In genomic region chr1:97500696-97501297, GRCh38 we compare ENCODE assay signal across 35 cellular contexts.
DNase-seq lines count a peak whose midpoint lies in the region; ATAC-seq and TF ChIP-seq lines count a peak whose summit lies in the region.
"Had no signal": no experiment of that assay in that cellular context is flagged by ENCODE, and none has a peak within 500 bp of the region (broad histone marks: within the 10 kb centered on the region; RNA-seq: fewer than 3 reads in every experiment).

No MANE protein-coding gene starts in this region.

- no peak for ATAC-seq in GM18520 (IDR thresholded peaks at IDR 0.05; ENCODE audit: unreplicated experiment)
- no peak for ATAC-seq in HG02610 (IDR thresholded peaks at IDR 0.05; ENCODE audit: unreplicated experiment)
- ATAC-seq in activated naive CD8-positive, alpha-beta T cell treated with anti-CD3 and anti-CD28 coated beads, Interleukin-2, amount 50 U/mL, for 24 hours, result no peak
- ATAC-seq: activated CD4-positive, CD25-positive, alpha-beta regulatory T cell treated with anti-CD3 and anti-CD28 coated beads, Interleukin-2, amount 50 U/mL, for 24 hours; activated T-cell treated with anti-CD3 and anti-CD28 coated beads, Interleukin-2, amount 50 U/mL, for 72 hours; heart right ventricle; PC-3; stimulated activated naive B cell treated with anti-CD40 and anti-IgM and Interleukin-4, amounts not matched to agents 10 μg/mL and 1 μg/mL and 100 μg/mL, for 72 hours; T-helper 17 cell had no signal

- no peaks in the 10 kb centered on the region for H3K36me3 Mint-ChIP-seq in progenitor cell of endocrine pancreas (ENCODE audit: insufficient read depth)
- H3K36me3 Mint-ChIP-seq in activated naive CD8-positive, alpha-beta T cell treated with anti-CD3 and anti-CD28 coated beads, Interleukin-2, amount 50 U/mL, for 24 hours (ENCODE audit: low read depth), result peaks cover 7% of the 10 kb centered on the region

- TF ChIP-seq CTCF in dorsolateral prefrontal cortex (IDR thresholded peaks at IDR 0.05 in 54 of 56, conservative IDR thresholded peaks at IDR 0.05 in 2 of 56; ENCODE audit: low read depth in 1 of 56, partially characterized antibody in 56 of 56) (peak in 1 of 56 donors; percentile 13), progenitor cell of endocrine pancreas (IDR thresholded peaks at IDR 0.05; ENCODE audit: unreplicated experiment) (no peak)

- H3K27me3 Mint-ChIP-seq in progenitor cell of endocrine pancreas, result no peaks in the 10 kb centered on the region
- no peaks in the 10 kb centered on the region for H3K27me3 Mint-ChIP-seq in activated naive CD8-positive, alpha-beta T cell treated with anti-CD3 and anti-CD28 coated beads, Interleukin-2, amount 50 U/mL, for 24 hours
- H3K27me3 Mint-ChIP-seq: stimulated activated naive B cell treated with anti-CD40 and anti-IgM and Interleukin-4, amounts not matched to agents 10 μg/mL and 1 μg/mL and 100 μg/mL, for 72 hours; T-helper 17 cell had no signal

- H3K27me3 ChIP-seq in dorsolateral prefrontal cortex, result no peaks in the 10 kb centered on the region
- H3K27me3 ChIP-seq: adrenal gland, BLaER1, brain microvascular endothelial cell, heart right ventricle, suprapubic skin had no signal

- H3K27ac Mint-ChIP-seq in progenitor cell of endocrine pancreas, result peak overlapping the region; percentile 1
- H3K27ac Mint-ChIP-seq in activated naive CD8-positive, alpha-beta T cell treated with anti-CD3 and anti-CD28 coated beads, Interleukin-2, amount 50 U/mL, for 24 hours, result no peak overlapping the region
- H3K27ac Mint-ChIP-seq: activated T-cell treated with anti-CD3 and anti-CD28 coated beads, Interleukin-2, amount 50 U/mL, for 72 hours; H9; nephron progenitor cell; stimulated activated naive B cell treated with anti-CD40 and anti-IgM and Interleukin-4, amounts not matched to agents 10 μg/mL and 1 μg/mL and 100 μg/mL, for 72 hours; T-helper 17 cell had no signal

- intact Hi-C loops in dorsolateral prefrontal cortex (cut with DNase I), result loop anchor here in 1 of 2 donors (10.0 kb wide), 2 partner anchors 86 to 366 kb away; no protein-coding TSS in a partner anchor

- DNase-seq in NCI-H69 (lab: John Stamatoyannopoulos, UW), result peak; percentile 5
- peak in 1 of 10 donors; percentile 16 for DNase-seq in dorsolateral prefrontal cortex
- DNase-seq in inferior parietal cortex (ENCODE audit: extremely low spot score), result peak; percentile 37
- no peak for DNase-seq in progenitor cell of endocrine pancreas (ENCODE audit: low spot score, unreplicated experiment)
- DNase-seq in stimulated activated CD4-positive, alpha-beta T cell treated with anti-CD3 and anti-CD28 coated beads, Interleukin-1b, Interleukin-23, amount 100 ng/mL, for 48 hours, result no peak
- no peak for DNase-seq in activated naive CD8-positive, alpha-beta T cell treated with anti-CD3 and anti-CD28 coated beads, Interleukin-2, amount 50 U/mL, for 24 hours
- DNase-seq: activated CD4-positive, alpha-beta T cell treated with anti-CD3 and anti-CD28 coated beads, Interleukin-2, amount 50 U/mL, for 48 hours; activated naive CD4-positive, alpha-beta T cell; activated T-cell treated with anti-CD3 and anti-CD28 coated beads, Interleukin-2, amount 50 U/mL, for 72 hours; adrenal gland; brain microvascular endothelial cell; DMS153; effector CD4-positive, alpha-beta T cell; foreskin fibroblast; H9; heart right ventricle; Karpas-422; kidney glomerular epithelial cell; mammary epithelial cell; NCI-H1417 treated with DMSO at 0.1 percent for 48 hours; NCI-H2081; NCI-H2227 treated with DMSO at 0.1 percent for 48 hours; NCI-H526; nephron progenitor cell; NK-92 treated with Interleukin-12 subunit alpha and Interleukin-12 subunit beta, amount 100 ng/mL, for 24 hours; PC-3; SK-N-SH; stimulated activated naive B cell treated with anti-CD40 and anti-IgM and Interleukin-4, amounts not matched to agents 10 μg/mL and 1 μg/mL and 100 μg/mL, for 72 hours; T-helper 17 cell had no signal

- H3K4me3 Mint-ChIP-seq in progenitor cell of endocrine pancreas (ENCODE audit: low read depth), result no peak overlapping the region
- H3K4me3 Mint-ChIP-seq in activated naive CD8-positive, alpha-beta T cell treated with anti-CD3 and anti-CD28 coated beads, Interleukin-2, amount 50 U/mL, for 24 hours, result no peak overlapping the region
- H3K4me3 Mint-ChIP-seq: activated T-cell treated with anti-CD3 and anti-CD28 coated beads, Interleukin-2, amount 50 U/mL, for 72 hours; H9; nephron progenitor cell; stimulated activated naive B cell treated with anti-CD40 and anti-IgM and Interleukin-4, amounts not matched to agents 10 μg/mL and 1 μg/mL and 100 μg/mL, for 72 hours; T-helper 17 cell had no signal

- H3K4me1 Mint-ChIP-seq in progenitor cell of endocrine pancreas (ENCODE audit: low read depth), result peaks cover 26% of the 10 kb centered on the region
- peaks cover 8% of the 10 kb centered on the region for H3K4me1 Mint-ChIP-seq in activated naive CD8-positive, alpha-beta T cell treated with anti-CD3 and anti-CD28 coated beads, Interleukin-2, amount 50 U/mL, for 24 hours
- H3K4me1 Mint-ChIP-seq: nephron progenitor cell had no signal

- peak overlapping the region in 39 of 59 donors; percentile 4 to 53 (median 28) for H3K4me3 ChIP-seq in dorsolateral prefrontal cortex
- H3K4me3 ChIP-seq: adrenal gland, BLaER1, heart right ventricle, suprapubic skin had no signal

- H3K9me3 Mint-ChIP-seq in progenitor cell of endocrine pancreas (ENCODE audit: low read depth), result no peaks in the 10 kb centered on the region
- H3K9me3 Mint-ChIP-seq in activated naive CD8-positive, alpha-beta T cell treated with anti-CD3 and anti-CD28 coated beads, Interleukin-2, amount 50 U/mL, for 24 hours, result no peaks in the 10 kb centered on the region
- H3K9me3 Mint-ChIP-seq: activated T-cell treated with anti-CD3 and anti-CD28 coated beads, Interleukin-2, amount 50 U/mL, for 72 hours; H9; nephron progenitor cell had no signal

- H3K27ac ChIP-seq in dorsolateral prefrontal cortex, result peak overlapping the region in 34 of 59 donors; percentile 1 to 78 (median 37)
- H3K27ac ChIP-seq: adrenal gland, BLaER1, brain microvascular endothelial cell, heart right ventricle, parathyroid adenoma, suprapubic skin had no signal

Comparison
In these comparisons a context has a peak if more than half of its experiments do, and no peak if none do; other contexts are left out.
1. DNase-seq: peak in NCI-H69 (single experiment) and inferior parietal cortex (single experiment); none in progenitor cell of endocrine pancreas (single experiment), stimulated activated CD4-positive, alpha-beta T cell treated with anti-CD3 and anti-CD28 coated beads, Interleukin-1b, Interleukin-23, amount 100 ng/mL, for 48 hours (single experiment) and activated naive CD8-positive, alpha-beta T cell treated with anti-CD3 and anti-CD28 coated beads, Interleukin-2, amount 50 U/mL, for 24 hours (single experiment).